In the genomic region with DNA sequence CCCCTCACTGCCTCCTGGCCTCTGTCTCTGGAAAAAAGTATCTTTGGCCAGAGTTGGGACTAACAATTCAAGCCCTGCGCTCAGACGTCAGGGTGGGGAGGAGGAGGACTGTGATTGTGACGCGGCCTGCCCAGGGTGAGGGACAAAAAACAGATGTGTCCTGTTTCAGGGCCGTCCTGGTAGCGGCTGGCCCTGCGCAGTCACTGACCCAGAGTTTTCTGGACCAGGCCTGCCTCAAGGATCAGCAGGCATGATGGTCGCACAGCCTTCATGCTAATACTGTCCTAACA, we compare ENCODE assay signal across 14 cellular contexts. TPM values are rescaled to one million over a fixed set of nuclear protein-coding genes. Genes with fewer than 3 reads are reported as not detected.
DNase-seq lines count a peak whose midpoint lies in the region; ATAC-seq, FAIRE-seq and TF ChIP-seq lines count a peak whose summit lies in the region.
"Had no signal": no experiment of that assay in that cellular context is flagged by ENCODE, and none has a peak within 500 bp of the region (broad histone marks: within the 10 kb centered on the region; RNA-seq: fewer than 3 reads in every experiment).

No MANE protein-coding gene starts in this region.

- H3K27ac ChIP-seq in MM.1S (ENCODE audit: low read length) (peak overlapping the region; percentile 98), esophagus muscularis mucosa (replicated peaks in 1 of 4) (peak overlapping the region; percentile 63 to 71 (median 70)), HepG2 (ENCODE audit: extremely low read length, insufficient read depth, low read length) (no peak overlapping the region), thyroid gland (peak overlapping the region in 2 of 3 donors; percentile 51 to 55), hepatocyte (no peak overlapping the region)
- H3K27ac ChIP-seq: VCaP had no signal

- H3K9me2 ChIP-seq in MM.1S (replicated peaks; ENCODE audit: insufficient read depth, low read length) (no peaks in the 10 kb centered on the region), hepatocyte (replicated peaks; ENCODE audit: insufficient read depth) (no peaks in the 10 kb centered on the region)

- ATAC-seq in HepG2 (no peak), HG03571 (IDR thresholded peaks at IDR 0.05; ENCODE audit: unreplicated experiment) (no peak)

- FAIRE-seq in HepG2 (lab: Jason Lieb, UNC) = no peak
- FAIRE-seq: keratinocyte had no signal

- POLR2A ChIA-PET in HepG2 (lab: Yijun Ruan, JAX) = no interaction called here

- no peak for TF ChIP-seq CTCF in MM.1S (IDR thresholded peaks at IDR 0.05; ENCODE audit: low read length)
- no peak for TF ChIP-seq CTCF in esophagus muscularis mucosa (IDR thresholded peaks at IDR 0.05)
- no peak for TF ChIP-seq CTCF in HepG2 (CRISPR knock-in tag; IDR thresholded peaks at IDR 0.05)
- no peak for TF ChIP-seq CTCF in thyroid gland (IDR thresholded peaks at IDR 0.05)
- no peak for TF ChIP-seq CTCF in hepatocyte (IDR thresholded peaks at IDR 0.05; ENCODE audit: poor library complexity)

- 37% methylated on average over 8 of the region's 8 CpGs for WGBS in esophagus muscularis mucosa
- WGBS in HepG2 (ENCODE audit: low lambda C conversion rate) = 96% methylated on average over 7 of the region's 8 CpGs
- 72 to 78% methylated on average over 5 to 8 of the region's 8 CpGs for WGBS in thyroid gland, 2 donors
- WGBS in hepatocyte (ENCODE audit: low lambda C conversion rate, missing lambda C conversion rate) = 88% methylated on average over 8 of the region's 8 CpGs

- H3K27me3 ChIP-seq in MM.1S (replicated peaks; ENCODE audit: insufficient read depth, low read length) (no peaks in the 10 kb centered on the region), esophagus muscularis mucosa (no peaks in the 10 kb centered on the region), HepG2 (ENCODE audit: control insufficient read depth in 1 of 2, insufficient read depth in 2 of 2, low read length in 2 of 2) (no peaks in the 10 kb centered on the region), thyroid gland (no peaks in the 10 kb centered on the region), hepatocyte (no peaks in the 10 kb centered on the region)

- H3K4me1 ChIP-seq in MM.1S (ENCODE audit: low read length) (peaks cover 44% of the 10 kb centered on the region), esophagus muscularis mucosa (peaks cover 34 to 41% (median 37%) of the 10 kb centered on the region in 4 donors), HepG2 (ENCODE audit: insufficient read depth, low read length) (peaks cover 10% of the 10 kb centered on the region), thyroid gland (peaks cover 0 to 5% of the 10 kb centered on the region in 2 donors), hepatocyte (ENCODE audit: insufficient read depth) (no peaks in the 10 kb centered on the region)

- peak overlapping the region; percentile 95 for H3K4me2 ChIP-seq in MM.1S (ENCODE audit: low read depth, low read length)
- no peak overlapping the region for H3K4me2 ChIP-seq in HepG2 (ENCODE audit: low read depth, low read length)
- no peak overlapping the region for H3K4me2 ChIP-seq in hepatocyte

- H4K20me1 ChIP-seq in MM.1S (ENCODE audit: insufficient read depth, low read length) (no peaks in the 10 kb centered on the region), HepG2 (ENCODE audit: insufficient read depth, low read length) (no peaks in the 10 kb centered on the region), hepatocyte (ENCODE audit: insufficient read depth, poor library complexity, severe bottlenecking) (no peaks in the 10 kb centered on the region)

- H3K4me3 ChIP-seq in MM.1S (ENCODE audit: low read length) (peak overlapping the region; percentile 54), esophagus muscularis mucosa (no peak overlapping the region), HepG2 (replicated peaks in 1 of 3; ENCODE audit: insufficient read depth in 1 of 3, low read depth in 2 of 3, low read length in 3 of 3) (no peak overlapping the region), thyroid gland (replicated peaks in 1 of 3) (no peak overlapping the region), hepatocyte (no peak overlapping the region)

- H3K9ac ChIP-seq in MM.1S (ENCODE audit: low read length) (peak overlapping the region; percentile 80), HepG2 (ENCODE audit: insufficient read depth, low read depth, low read length) (no peak overlapping the region)

- BruUV-seq in HepG2 (replicated peaks; lab: Mats Ljungman, UMichigan) = no TSS peak

- in situ Hi-C loops in HepG2 (cut with HindIII; ENCODE audit: extremely low pct_ligation_motif_present, low pct_unique_long_range_greater_than_20kb) = loop anchor here (5.0 to 10.0 kb wide), 2 partner anchors 160 to 273 kb away; no protein-coding TSS in a partner anchor

- TF ChIP-seq EP300 in esophagus muscularis mucosa (IDR thresholded peaks at IDR 0.05) = no peak
- TF ChIP-seq EP300 in HepG2 (IDR thresholded peaks at IDR 0.05; ENCODE audit: low read depth in 2 of 2, low read length in 2 of 2) = no peak
- TF ChIP-seq EP300 in HepG2 (CRISPR knock-in tag; IDR thresholded peaks at IDR 0.05; ENCODE audit: borderline replicate concordance) = no peak

- H2AFZ ChIP-seq in MM.1S (ENCODE audit: low read length) (peak overlapping the region; percentile 22; the same call in 1 of the 2 replicates), HepG2 (ENCODE audit: low read length) (no peak overlapping the region), hepatocyte (no peak overlapping the region)

- no peak for TF ChIP-seq RAD21 in HepG2 (CRISPR knock-in tag; IDR thresholded peaks at IDR 0.05)

- H3K9me3 ChIP-seq in MM.1S (replicated peaks; ENCODE audit: insufficient read depth, low read length) (no peaks in the 10 kb centered on the region), esophagus muscularis mucosa (no peaks in the 10 kb centered on the region), HepG2 (ENCODE audit: low read length) (no peaks in the 10 kb centered on the region), thyroid gland (no peaks in the 10 kb centered on the region), hepatocyte (ENCODE audit: low read depth) (no peaks in the 10 kb centered on the region)

- TF ChIP-seq POLR2A in esophagus muscularis mucosa (IDR thresholded peaks at IDR 0.05; ENCODE audit: low read depth) = no peak
- TF ChIP-seq POLR2A in HepG2 (IDR thresholded peaks at IDR 0.05; ENCODE audit: insufficient read depth in 1 of 2, low read depth in 2 of 2, low read length in 2 of 2) = no peak
- no peak for TF ChIP-seq POLR2A in thyroid gland (IDR thresholded peaks at IDR 0.05)

- no peaks in the 10 kb centered on the region for H3K36me3 ChIP-seq in MM.1S (replicated peaks; ENCODE audit: insufficient read depth, low read length)
- peaks cover 11 to 74% (median 59%) of the 10 kb centered on the region in 4 donors for H3K36me3 ChIP-seq in esophagus muscularis mucosa
- H3K36me3 ChIP-seq in HepG2 (replicated peaks in 1 of 2; ENCODE audit: control insufficient read depth in 1 of 2, insufficient read depth in 2 of 2, low read length in 2 of 2) = peaks cover 6 to 20% of the 10 kb centered on the region in 2 experiments; a peak in 2 of 5 replicates
- H3K36me3 ChIP-seq in thyroid gland = peaks cover 21% of the 10 kb centered on the region in 2 donors
- H3K36me3 ChIP-seq in hepatocyte (replicated peaks; ENCODE audit: insufficient read depth, low read depth) = no peaks in the 10 kb centered on the region

- intact Hi-C loops in esophagus muscularis mucosa (cut with DNase I) = no loop called here
- intact Hi-C loops in HepG2 (cut with micrococcal nuclease; ENCODE audit: unreplicated experiment) = no loop called here
- intact Hi-C loops in thyroid gland (cut with DNase I) = no loop called here

- DNase-seq in MM.1S (no peak), esophagus muscularis mucosa (ENCODE audit: extremely low spot score) (no peak), HepG2 (ENCODE audit: low spot score) (no peak), thyroid gland (peak; percentile 27 to 35), hepatocyte (ENCODE audit: low spot score) (no peak), NCI-H226 (no peak)
- no peak for DNase-seq in activated CD4-positive, alpha-beta T cell treated with anti-CD3 and anti-CD28 coated beads for 4 hours
- DNase-seq: activated naive CD4-positive, alpha-beta T cell treated with anti-CD3 and anti-CD28 coated beads, Interleukin-2, amount 50 U/mL, for 16 hours; AML-193; NCI-H2029 treated with DMSO at 0.1 percent for 48 hours; NCI-H526 had no signal

- H3K79me2 ChIP-seq in MM.1S (ENCODE audit: low read length) (peaks cover 29% of the 10 kb centered on the region), HepG2 (ENCODE audit: insufficient read depth, low read length) (no peaks in the 10 kb centered on the region), hepatocyte (no peaks in the 10 kb centered on the region)

- CTCF ChIA-PET in HepG2 (lab: Yijun Ruan, JAX; ENCODE audit: low intra/inter-chr PET ratio, low total read pairs) = no interaction called here

- H3F3A ChIP-seq in MM.1S (ENCODE audit: insufficient read depth, low read length) = peaks cover 40% of the 10 kb centered on the region

TF ChIP-seq in HepG2, 621 proteins besides CTCF, POLR2A, EP300 and RAD21 (continues in another document):
- TF ChIP-seq SAFB2 (CRISPR knock-in tag; IDR thresholded peaks at IDR 0.05; ENCODE audit: borderline replicate concordance, low read depth) = no peak

RNA-seq across cellular contexts. Expression of a gene that starts 57.5 kb away (rescaled TPM):
- total RNA-seq in esophagus muscularis mucosa (10 to 100 TPM in 1 of 4 donors, 1 to 10 TPM in 3; 8.3 to 11.6 (median 9.6) TPM), HepG2 (2016; rRNA removed; fragmentation: Illumina TruSeq; extraction: Trizol) (2.7 and 3.2 TPM in 2 replicates), thyroid gland (10 to 100 TPM in 3 of 4 donors, 1 to 10 TPM in 1; 9.9 to 14.7 (median 10.6) TPM), hepatocyte (6.0 and 6.5 TPM in 2 replicates)
- 6.3 and 7.0 TPM in 2 replicates for total RNA-seq in HepG2 (2016; cell fraction: cytosol; rRNA removed; fragmentation: Illumina TruSeq; extraction: Trizol; ENCODE audit: low read depth)
- total RNA-seq in HepG2 (2016; cell fraction: insoluble cytoplasmic fraction; rRNA removed; fragmentation: Illumina TruSeq; extraction: Trizol) = 2.7 and 3.2 TPM in 2 replicates
- total RNA-seq in HepG2 (2016; cell fraction: membrane; rRNA removed; fragmentation: Illumina TruSeq; extraction: Trizol) = 3.6 and 4.2 TPM in 2 replicates
- 3.1 and 3.8 TPM in 2 replicates for total RNA-seq in HepG2 (2016; cell fraction: nucleus; rRNA removed; fragmentation: Illumina TruSeq; extraction: Trizol)
- polyA plus RNA-seq in HepG2 (2011; rRNA removed) (3.3 and 3.4 TPM in 2 replicates), hepatocyte (8.0 and 10.0 TPM in 2 replicates)
- 1.8 and 2.1 TPM in 2 replicates for polyA plus RNA-seq in HepG2 (2011; cell fraction: cytosol; rRNA removed)
- polyA plus RNA-seq in HepG2 (2011; cell fraction: nucleus; rRNA removed) = 5.7 TPM in 2 replicates
- 4.3 and 4.9 TPM in 2 replicates for polyA plus RNA-seq in HepG2 (2012)
- polyA plus RNA-seq in HepG2 (2016; cell fraction: cytosol; fragmentation: Illumina TruSeq; extraction: Trizol; ENCODE audit: low read depth) = 2.5 and 2.8 TPM in 2 replicates
- 4.0 and 5.0 TPM in 2 replicates for polyA plus RNA-seq in HepG2 (2016; cell fraction: insoluble cytoplasmic fraction; fragmentation: Illumina TruSeq; extraction: Trizol; ENCODE audit: low read depth)
- polyA plus RNA-seq in HepG2 (2016; cell fraction: membrane; fragmentation: Illumina TruSeq; extraction: Trizol; ENCODE audit: low read depth) = 2.8 and 3.1 TPM in 2 replicates
- 7.6 and 7.9 TPM in 2 replicates for polyA plus RNA-seq in HepG2 (2016; cell fraction: nucleus; fragmentation: Illumina TruSeq; extraction: Trizol; ENCODE audit: insufficient read depth, low read depth)
- polyA minus RNA-seq in HepG2 (2011; rRNA and poly(A)+ RNA removed; ENCODE audit: low replicate concordance) = 7.2 and 11.6 TPM in 2 replicates
- polyA minus RNA-seq in HepG2 (2011; cell fraction: cytosol; rRNA and poly(A)+ RNA removed) = 3.3 and 3.6 TPM in 2 replicates
- 6.6 and 9.8 TPM in 2 replicates for polyA minus RNA-seq in HepG2 (2011; cell fraction: nucleus; rRNA and poly(A)+ RNA removed)

Comparison
In these comparisons a context has a peak if more than half of its experiments do, and no peak if none do; other contexts are left out.
1. DNase-seq: peak in thyroid gland (2 of 2); none in MM.1S (single experiment), esophagus muscularis mucosa (single experiment), HepG2 (single experiment), hepatocyte (single experiment), activated CD4-positive, alpha-beta T cell treated with anti-CD3 and anti-CD28 coated beads for 4 hours (0 of 2) and NCI-H226 (single experiment).
2. H3K27ac ChIP-seq: peak in MM.1S (single experiment), esophagus muscularis mucosa (4 of 4) and thyroid gland (2 of 3); none in HepG2 (single experiment) and hepatocyte (single experiment).